Comparison of ENCODE assay signal across 2 cellular contexts in genomic region chrX:131565909-131566308, GRCh38.
A peak's percentile ranks its signal among the peaks of the same experiment; 100 is the strongest.
TF ChIP-seq lines count a peak whose summit lies in the region.

No MANE protein-coding gene starts in this region.

TF ChIP-seq in SK-N-SH, 30 proteins besides CTCF, POLR2A, EP300 and RAD21:
- TF ChIP-seq POLR2AphosphoS5 (IDR thresholded peaks at IDR 0.05; ENCODE audit: low read depth, low read length): no peak
- peak; percentile 14; the same call in 1 of the 2 replicates for TF ChIP-seq TCF12 (IDR thresholded peaks at IDR 0.05)
- 0 out of 2 replicates have a peak, but pooled peaks have one; percentile 8 for TF ChIP-seq NFIC (IDR thresholded peaks at IDR 0.05; ENCODE audit: borderline replicate concordance)

TF ChIP-seq in SK-N-SH treated with all-trans-retinoic acid at 6 μM for 48 hours, 23 proteins besides CTCF, POLR2A, EP300 and RAD21:
- no peak for TF ChIP-seq TCF4 (CRISPR knock-in tag; IDR thresholded peaks at IDR 0.05; ENCODE audit: borderline replicate concordance)
- TF ChIP-seq ESRRG (CRISPR knock-in tag; IDR thresholded peaks at IDR 0.05): no peak
- TF ChIP-seq OSR1 (CRISPR knock-in tag; IDR thresholded peaks at IDR 0.05): no peak
TF ChIP-seq in SK-N-SH treated with all-trans-retinoic acid at 6 μM for 48 hours: peak in this region for 0.
